Comparison of ENCODE assay signal across 7 cellular contexts in the genomic region with DNA sequence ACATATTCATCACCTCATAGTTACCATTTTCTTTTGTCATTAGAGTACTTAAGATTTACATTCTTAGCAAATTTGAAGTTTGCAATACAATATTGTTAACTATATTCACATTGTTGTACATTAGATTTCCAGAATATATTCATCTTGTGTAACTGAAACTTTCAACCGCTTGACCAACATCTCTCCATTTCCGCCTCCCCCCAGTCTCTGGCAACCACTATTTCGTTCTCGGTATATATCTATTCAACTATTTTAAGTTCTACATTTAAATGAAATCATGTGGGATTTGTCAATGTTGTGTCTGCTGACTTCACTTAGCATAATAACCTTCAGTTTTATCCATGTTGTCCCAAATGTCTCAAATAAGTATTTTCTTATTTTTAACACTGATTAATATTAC.
"Had no signal": no experiment of that assay in that cellular context is flagged by ENCODE, and none has a peak within 500 bp of the region (broad histone marks: within the 10 kb centered on the region; RNA-seq: fewer than 3 reads in every experiment).

No MANE protein-coding gene starts in this region.

- FAIRE-seq: HTR-8/SVneo, K562 had no signal

- H3K4me3 ChIP-seq: K562 had no signal

- ATAC-seq: K562 had no signal

- DNase-seq: IMR-90, KBM-7, KG1 had no signal

- H3K9ac ChIP-seq: KMS-11 had no signal

- H3K4me2 ChIP-seq: KMS-11 had no signal

- H3K27ac ChIP-seq: HL-60, KMS-11 had no signal
